8 cellular contexts compared by ENCODE assay signal in genomic region chr6:143060806-143061596, GRCh38. TPM values are rescaled to one million over a fixed set of nuclear protein-coding genes. Genes with fewer than 3 reads are reported as not detected.
DNase-seq lines count a peak whose midpoint lies in the region; ATAC-seq and TF ChIP-seq lines count a peak whose summit lies in the region.

A gene with protein sequence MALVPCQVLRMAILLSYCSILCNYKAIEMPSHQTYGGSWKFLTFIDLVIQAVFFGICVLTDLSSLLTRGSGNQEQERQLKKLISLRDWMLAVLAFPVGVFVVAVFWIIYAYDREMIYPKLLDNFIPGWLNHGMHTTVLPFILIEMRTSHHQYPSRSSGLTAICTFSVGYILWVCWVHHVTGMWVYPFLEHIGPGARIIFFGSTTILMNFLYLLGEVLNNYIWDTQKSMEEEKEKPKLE (plus strand): TSS chr6:143060889. CDS start chr6:143060926, 37 bp downstream.

- H3K36me3 ChIP-seq in ES-I3 (ENCODE audit: insufficient read depth, low read length) (no peaks in the 10 kb centered on the region), lower lobe of right lung (no peaks in the 10 kb centered on the region)

- peak within 1 kb of the TSS; percentile 61 for H3K9ac ChIP-seq in ES-I3 (ENCODE audit: low read depth, low read length)

- peak; percentile 34 for DNase-seq in KG1 (lab: John Stamatoyannopoulos, UW)
- DNase-seq in activated CD4-positive, alpha-beta T cell treated with anti-CD3 and anti-CD28 coated beads for 24 hours (ENCODE audit: low read depth in 2 of 2) = peak; percentile 14 to 43
- DNase-seq in choroid plexus epithelial cell (ENCODE audit: low read depth) = no peak
- DNase-seq in lower lobe of right lung = no peak
- peak; percentile 34 to 38 for DNase-seq in stimulated activated CD4-positive, alpha-beta T cell treated with anti-CD3 and anti-CD28 coated beads, Interleukin-4, amount 100 ng/mL, for 48 hours (ENCODE audit: low read depth in 2 of 2)
- DNase-seq in NCI-H226 = no peak

- H3K27ac ChIP-seq in lower lobe of right lung = peak within 1 kb of the TSS; percentile 95

- H3K4me1 ChIP-seq in ES-I3 (ENCODE audit: insufficient read depth, low read length) (peaks cover 30% of the 10 kb centered on the region), lower lobe of right lung (peaks cover 16% of the 10 kb centered on the region)

- no peaks in the 10 kb centered on the region for H3K27me3 ChIP-seq in lower lobe of right lung (ENCODE audit: low read depth)

- intact Hi-C loops in lower lobe of right lung (cut with DNase I) = no loop called here

- H3K9me3 ChIP-seq in ES-I3 (ENCODE audit: control insufficient read depth, insufficient read depth, low read length) (no peaks in the 10 kb centered on the region), lower lobe of right lung (no peaks in the 10 kb centered on the region)

- peak; percentile 16 for ATAC-seq in GM21786 (IDR thresholded peaks at IDR 0.05; ENCODE audit: unreplicated experiment)
- peak; percentile 51 to 73 for ATAC-seq in lower lobe of right lung

- H3K4me3 ChIP-seq in choroid plexus epithelial cell (ENCODE audit: low read depth, low read length) (peak within 1 kb of the TSS; percentile 82), lower lobe of right lung (peak within 1 kb of the TSS; percentile 75)

- TF ChIP-seq CTCF in choroid plexus epithelial cell (conservative IDR thresholded peaks at IDR 0.05; ENCODE audit: low read depth, low read length) (no peak), lower lobe of right lung (IDR thresholded peaks at IDR 0.05) (no peak)

RNA-seq across cellular contexts. Expression of the gene that starts here (rescaled TPM):
- total RNA-seq in lower lobe of right lung = 29.6 TPM

Comparison
In these comparisons a context has a peak if more than half of its experiments do, and no peak if none do; other contexts are left out.
1. DNase-seq: peak in KG1 (single experiment), activated CD4-positive, alpha-beta T cell treated with anti-CD3 and anti-CD28 coated beads for 24 hours (2 of 2) and stimulated activated CD4-positive, alpha-beta T cell treated with anti-CD3 and anti-CD28 coated beads, Interleukin-4, amount 100 ng/mL, for 48 hours (2 of 2); none in choroid plexus epithelial cell (single experiment), lower lobe of right lung (single experiment) and NCI-H226 (single experiment).